ENCODE assay signal across 8 cellular contexts in the genomic region with DNA sequence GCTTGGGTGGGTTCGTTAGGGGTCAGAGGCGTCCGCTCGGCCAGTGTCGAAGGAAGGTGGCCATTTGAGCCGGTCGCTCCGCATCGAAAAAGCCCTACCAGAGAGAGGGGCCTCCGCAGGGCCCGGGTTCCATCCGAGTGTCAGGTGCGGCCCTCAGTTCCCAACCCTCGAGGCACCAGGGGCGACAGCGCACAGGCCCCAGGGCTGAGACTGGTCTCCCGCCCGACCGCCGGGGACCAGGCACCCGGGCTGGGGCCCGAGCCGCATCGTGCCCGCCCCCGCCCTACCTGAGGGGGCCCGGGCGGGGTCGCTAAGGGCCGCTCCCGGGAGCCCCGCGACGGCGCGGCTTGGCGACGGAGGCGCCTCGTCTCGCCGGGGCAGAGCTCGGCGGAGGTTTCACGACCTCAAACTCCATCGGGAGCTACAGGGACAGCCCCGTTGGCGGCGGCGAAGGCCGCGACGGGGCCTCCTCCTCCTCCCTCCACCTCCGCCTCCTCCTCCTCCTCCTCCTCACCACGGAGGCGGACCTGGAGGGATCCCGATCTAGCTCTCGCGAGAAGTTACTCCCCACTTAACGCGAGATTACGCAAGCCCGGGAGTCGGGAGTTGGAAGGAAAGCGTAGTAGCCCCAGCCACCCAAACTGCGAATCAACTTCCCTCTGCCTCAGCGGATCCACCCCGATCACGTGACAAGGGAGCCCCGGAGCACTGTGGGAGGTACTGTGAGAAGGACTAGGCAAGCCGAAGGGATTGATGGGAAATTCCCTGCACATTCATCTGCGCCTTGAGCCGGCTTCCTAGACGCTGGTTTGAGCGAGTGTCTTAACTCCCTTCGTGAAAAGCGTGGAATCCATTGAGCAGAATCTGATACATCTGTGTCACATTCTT. TPM values are rescaled to one million over a fixed set of nuclear protein-coding genes. Genes with fewer than 3 reads are reported as not detected.
DNase-seq lines count a peak whose midpoint lies in the region; ATAC-seq, FAIRE-seq and TF ChIP-seq lines count a peak whose summit lies in the region.

A gene with protein sequence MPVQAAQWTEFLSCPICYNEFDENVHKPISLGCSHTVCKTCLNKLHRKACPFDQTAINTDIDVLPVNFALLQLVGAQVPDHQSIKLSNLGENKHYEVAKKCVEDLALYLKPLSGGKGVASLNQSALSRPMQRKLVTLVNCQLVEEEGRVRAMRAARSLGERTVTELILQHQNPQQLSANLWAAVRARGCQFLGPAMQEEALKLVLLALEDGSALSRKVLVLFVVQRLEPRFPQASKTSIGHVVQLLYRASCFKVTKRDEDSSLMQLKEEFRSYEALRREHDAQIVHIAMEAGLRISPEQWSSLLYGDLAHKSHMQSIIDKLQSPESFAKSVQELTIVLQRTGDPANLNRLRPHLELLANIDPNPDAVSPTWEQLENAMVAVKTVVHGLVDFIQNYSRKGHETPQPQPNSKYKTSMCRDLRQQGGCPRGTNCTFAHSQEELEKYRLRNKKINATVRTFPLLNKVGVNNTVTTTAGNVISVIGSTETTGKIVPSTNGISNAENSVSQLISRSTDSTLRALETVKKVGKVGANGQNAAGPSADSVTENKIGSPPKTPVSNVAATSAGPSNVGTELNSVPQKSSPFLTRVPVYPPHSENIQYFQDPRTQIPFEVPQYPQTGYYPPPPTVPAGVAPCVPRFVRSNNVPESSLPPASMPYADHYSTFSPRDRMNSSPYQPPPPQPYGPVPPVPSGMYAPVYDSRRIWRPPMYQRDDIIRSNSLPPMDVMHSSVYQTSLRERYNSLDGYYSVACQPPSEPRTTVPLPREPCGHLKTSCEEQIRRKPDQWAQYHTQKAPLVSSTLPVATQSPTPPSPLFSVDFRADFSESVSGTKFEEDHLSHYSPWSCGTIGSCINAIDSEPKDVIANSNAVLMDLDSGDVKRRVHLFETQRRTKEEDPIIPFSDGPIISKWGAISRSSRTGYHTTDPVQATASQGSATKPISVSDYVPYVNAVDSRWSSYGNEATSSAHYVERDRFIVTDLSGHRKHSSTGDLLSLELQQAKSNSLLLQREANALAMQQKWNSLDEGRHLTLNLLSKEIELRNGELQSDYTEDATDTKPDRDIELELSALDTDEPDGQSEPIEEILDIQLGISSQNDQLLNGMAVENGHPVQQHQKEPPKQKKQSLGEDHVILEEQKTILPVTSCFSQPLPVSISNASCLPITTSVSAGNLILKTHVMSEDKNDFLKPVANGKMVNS (minus strand): TSS at position 537 of the 888 bp plus-strand sequence. CDS start 7,850 bp downstream, outside the sequence.

- peaks cover 9% of the 10 kb centered on the region for H3K36me3 Mint-ChIP-seq in T-cell

- H3K4me3 ChIP-seq in cardiac muscle cell (peak within 1 kb of the TSS; percentile 84), parathyroid adenoma (ENCODE audit: low read depth, low read length) (peak within 1 kb of the TSS; percentile 93), tibial nerve (peak within 1 kb of the TSS; percentile 62 to 99 (median 90))

- H3K9me3 ChIP-seq in cardiac muscle cell (ENCODE audit: low read depth) (no peaks in the 10 kb centered on the region), parathyroid adenoma (ENCODE audit: control insufficient read depth, low read length) (no peaks in the 10 kb centered on the region), tibial nerve (no peaks in the 10 kb centered on the region)

- H3K4me3 Mint-ChIP-seq in T-cell, result peak within 1 kb of the TSS; percentile 88 to 92 (median 91)

- no peaks in the 10 kb centered on the region for H3K27me3 Mint-ChIP-seq in T-cell

- DNase-seq in GM12891 (ENCODE audit: insufficient read length, low spot score) (peak; percentile 68), NCI-H1436 treated with DMSO at 0.1 percent for 48 hours (lab: John Stamatoyannopoulos, UW) (peak; percentile 95), T-cell (peak; percentile 89 to 98 (median 96)), cardiac muscle cell (ENCODE audit: low read depth in 1 of 2, low spot score in 1 of 2) (peak; percentile 99 to 100), tibial nerve (ENCODE audit: low spot score in 2 of 2) (peak; percentile 96 to 99)

- peak within 1 kb of the TSS; percentile 77 for H3K9ac ChIP-seq in parathyroid adenoma

- H3K4me1 Mint-ChIP-seq in T-cell, result peaks cover 18 to 45% (median 31%) of the 10 kb centered on the region in 3 donors

- peaks cover 9% of the 10 kb centered on the region for H3K79me2 ChIP-seq in parathyroid adenoma

- H3K4me1 ChIP-seq in cardiac muscle cell (ENCODE audit: low read depth) (peaks cover 18% of the 10 kb centered on the region), parathyroid adenoma (no peaks in the 10 kb centered on the region), tibial nerve (peaks cover 0 to 46% (median 19%) of the 10 kb centered on the region in 4 donors)

- ATAC-seq in HG02840 (IDR thresholded peaks at IDR 0.05; ENCODE audit: low FRiP score, unreplicated experiment) (peak; percentile 91), T-cell (replicated peaks in 1 of 4) (peak; percentile 89 to 96 (median 94))

- no peaks in the 10 kb centered on the region for H3K9me3 Mint-ChIP-seq in T-cell

- TF ChIP-seq POLR2A in GM12891 (IDR thresholded peaks at IDR 0.05; ENCODE audit: low read depth, low read length) (peak; percentile 96), tibial nerve (IDR thresholded peaks at IDR 0.05) (peak; percentile 86 to 95)

- CTCF ChIA-PET in T-cell (lab: Charles Lee), result interaction anchor here in 1 of 2 donors (0.5 to 1.2 kb wide), 5 partner anchors 15 to 89 kb away, joined by 3 to 9 read pairs (median 4); partner anchors contain the start of genes RABGAP1 and ZBTB26

- H3K4me2 ChIP-seq in parathyroid adenoma (ENCODE audit: low read length), result peak within 1 kb of the TSS; percentile 97

- POLR2A ChIA-PET in T-cell (lab: Charles Lee), result interaction anchor here (0.6 to 3.3 kb wide), 6 partner anchors 9 to 434 kb away, joined by 3 to 23 read pairs (median 4); partner anchors contain the start of genes RABGAP1 (in 1 of the 2) and ZBTB26 (in 1 of the 2)

- peak; percentile 81 to 95 for TF ChIP-seq EP300 in tibial nerve (IDR thresholded peaks at IDR 0.05)

- peak within 1 kb of the TSS; percentile 71 for H2AFZ ChIP-seq in parathyroid adenoma

- peak within 1 kb of the TSS; percentile 93 to 97 for H3K27ac Mint-ChIP-seq in T-cell

- TF ChIP-seq CTCF in cardiac muscle cell (IDR thresholded peaks at IDR 0.05; ENCODE audit: low read depth, low read length), result no peak
- TF ChIP-seq CTCF in parathyroid adenoma (IDR thresholded peaks at IDR 0.05), result peak; percentile 11
- peak in 2 of 5 experiments; percentile 48 to 55 for TF ChIP-seq CTCF in tibial nerve (IDR thresholded peaks at IDR 0.05)

- no peaks in the 10 kb centered on the region for H3K27me3 ChIP-seq in cardiac muscle cell
- no peaks in the 10 kb centered on the region for H3K27me3 ChIP-seq in parathyroid adenoma (ENCODE audit: control insufficient read depth, insufficient read depth, low read length)
- no peaks in the 10 kb centered on the region for H3K27me3 ChIP-seq in tibial nerve

- H3K27ac ChIP-seq in adipose tissue (ENCODE audit: low read depth, low read length) (peak within 1 kb of the TSS; percentile 77), cardiac muscle cell (peak within 1 kb of the TSS; percentile 97), parathyroid adenoma (peak within 1 kb of the TSS; percentile 63), tibial nerve (peak within 1 kb of the TSS; percentile 90 to 99 (median 96))

- H3K36me3 ChIP-seq in cardiac muscle cell (peaks cover 1% of the 10 kb centered on the region), parathyroid adenoma (ENCODE audit: control insufficient read depth, insufficient read depth, low read length) (peaks cover 2% of the 10 kb centered on the region), tibial nerve (peaks cover 0 to 6% (median 0%) of the 10 kb centered on the region in 3 donors)

- WGBS in adipose tissue, 3 donors, result 0 to 1% (median 0%) methylated on average over 61 to 77 of the region's 77 CpGs
- WGBS in tibial nerve, 2 donors, result 0 to 1% methylated on average over 38 of the region's 77 CpGs

- peak; percentile 100 for FAIRE-seq in GM12891 (lab: Jason Lieb, UNC)

TF ChIP-seq in GM12891, 5 proteins besides CTCF, POLR2A, EP300 and RAD21:
- TF ChIP-seq POLR2AphosphoS5 (IDR thresholded peaks at IDR 0.05; ENCODE audit: low read depth, low read length) (peak; percentile 87), TAF1 (IDR thresholded peaks at IDR 0.05; ENCODE audit: low read depth, low read length) (peak; percentile 36; the same call in 1 of the 2 replicates), PAX5 (IDR thresholded peaks at IDR 0.05; ENCODE audit: insufficient read depth, low read length, severe bottlenecking) (no peak), POU2F2 (IDR thresholded peaks at IDR 0.05; ENCODE audit: low read depth, low read length) (no peak; the same call in 1 of the 2 replicates)

RNA-seq across cellular contexts. Expression of the gene that starts here (rescaled TPM):
- 10.8 TPM for polyA plus RNA-seq in GM12891 (2012; ENCODE audit: low read depth, missing spikeins)
- total RNA-seq in T-cell (10 to 100 TPM; 45.3 to 76.0 (median 59.8) TPM), cardiac muscle cell (48.9 and 57.7 TPM in 2 replicates), tibial nerve (10 to 100 TPM; 38.4 to 68.2 (median 41.9) TPM)
- polyA plus RNA-seq in adipose tissue (10 to 100 TPM in 1 of 3 donors, 1 to 10 TPM in 2; 4.7 to 11.7 (median 9.8) TPM), cardiac muscle cell (31.1 and 37.7 TPM in 2 replicates)

Comparison
In these comparisons a context has a peak if more than half of its experiments do, and no peak if none do; other contexts are left out.
1. Peak in every context shown above with its lines: DNase-seq, ATAC-seq, H3K4me3 ChIP-seq and H3K27ac ChIP-seq.